Comparison of ENCODE assay signal across 14 cellular contexts in the genomic region with DNA sequence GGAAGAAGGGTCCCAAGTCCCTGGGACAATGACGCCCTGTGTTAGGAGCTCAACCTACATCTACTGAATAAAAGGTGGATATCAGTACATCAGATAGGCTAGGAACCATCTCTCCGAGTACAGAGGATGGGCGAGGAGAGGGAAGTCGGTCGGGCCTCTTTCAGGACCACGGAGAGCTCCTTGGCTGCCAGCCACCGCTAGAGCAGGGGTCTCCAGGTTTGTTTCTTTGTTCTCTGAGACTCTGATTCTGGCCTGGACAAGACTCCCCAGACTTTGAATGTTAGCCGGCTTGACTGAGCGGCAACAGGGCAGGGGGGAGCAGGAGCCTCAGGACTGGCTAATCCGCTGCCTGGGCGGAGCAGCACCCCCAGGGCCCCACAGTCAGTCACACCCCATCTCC.
DNase-seq lines count a peak whose midpoint lies in the region; ATAC-seq and TF ChIP-seq lines count a peak whose summit lies in the region.
"Had no signal": no experiment of that assay in that cellular context is flagged by ENCODE, and none has a peak within 500 bp of the region (broad histone marks: within the 10 kb centered on the region; RNA-seq: fewer than 3 reads in every experiment).

No MANE protein-coding gene starts in this region.

- no peak for TF ChIP-seq CTCF in progenitor cell of endocrine pancreas (IDR thresholded peaks at IDR 0.05; ENCODE audit: unreplicated experiment)

- intact Hi-C loops in left colon (cut with DNase I, micrococcal nuclease), result no loop called here

- ATAC-seq in activated CD8-positive, alpha-beta memory T cell treated with anti-CD3 and anti-CD28 coated beads, Interleukin-2, amount 10 ng/mL, durations not matched to agents 7 days and 5 days, result peak; percentile 32
- no peak for ATAC-seq in left colon
- ATAC-seq in GM21717 (IDR thresholded peaks at IDR 0.05; ENCODE audit: unreplicated experiment), result no peak

- H3K4me3 Mint-ChIP-seq in activated CD8-positive, alpha-beta memory T cell treated with anti-CD3 and anti-CD28 coated beads, Interleukin-2, amount 10 ng/mL, durations not matched to agents 7 days and 5 days, result no peak overlapping the region
- H3K4me3 Mint-ChIP-seq in progenitor cell of endocrine pancreas (ENCODE audit: low read depth), result no peak overlapping the region
- H3K4me3 Mint-ChIP-seq: B cell, naive B cell had no signal

- CTCF ChIA-PET in activated CD8-positive, alpha-beta memory T cell treated with anti-CD3 and anti-CD28 coated beads, Interleukin-2, amount 10 ng/mL, durations not matched to agents 7 days and 5 days (lab: Charles Lee), result interaction anchor here (1.2 kb wide), 1 partner anchor 52 kb away, joined by 3 read pairs; no protein-coding TSS in a partner anchor

- no peaks in the 10 kb centered on the region for H3K36me3 Mint-ChIP-seq in activated CD8-positive, alpha-beta memory T cell treated with anti-CD3 and anti-CD28 coated beads, Interleukin-2, amount 10 ng/mL, durations not matched to agents 7 days and 5 days
- H3K36me3 Mint-ChIP-seq in progenitor cell of endocrine pancreas (ENCODE audit: insufficient read depth), result no peaks in the 10 kb centered on the region
- H3K36me3 Mint-ChIP-seq: brain, naive B cell had no signal

- H3K9me3 Mint-ChIP-seq in activated CD8-positive, alpha-beta memory T cell treated with anti-CD3 and anti-CD28 coated beads, Interleukin-2, amount 10 ng/mL, durations not matched to agents 7 days and 5 days (ENCODE audit: low read depth), result no peaks in the 10 kb centered on the region
- no peaks in the 10 kb centered on the region for H3K9me3 Mint-ChIP-seq in progenitor cell of endocrine pancreas (ENCODE audit: low read depth)

- peak; percentile 47 for DNase-seq in activated CD8-positive, alpha-beta memory T cell treated with anti-CD3 and anti-CD28 coated beads, Interleukin-2, amount 10 ng/mL, durations not matched to agents 7 days and 5 days
- DNase-seq in activated CD8-positive, alpha-beta memory T cell treated with anti-CD3 and anti-CD28 coated beads for 24 hours, result no peak
- DNase-seq in M059J (ENCODE audit: low read depth) (peak; percentile 12), ecto neural progenitor cell (ENCODE audit: low spot score) (peak; percentile 91), progenitor cell of endocrine pancreas (ENCODE audit: low spot score, unreplicated experiment) (peak; percentile 82), left colon (no peak), EL (no peak)
- DNase-seq: activated CD4-positive, CD25-positive, alpha-beta regulatory T cell; foreskin melanocyte; naive B cell; NCI-H748 treated with DMSO at 0.1 percent for 48 hours had no signal

- peaks cover 58% of the 10 kb centered on the region for H3K27me3 Mint-ChIP-seq in activated CD8-positive, alpha-beta memory T cell treated with anti-CD3 and anti-CD28 coated beads, Interleukin-2, amount 10 ng/mL, durations not matched to agents 7 days and 5 days
- peaks cover 64% of the 10 kb centered on the region for H3K27me3 Mint-ChIP-seq in progenitor cell of endocrine pancreas

- H3K27ac Mint-ChIP-seq in activated CD8-positive, alpha-beta memory T cell treated with anti-CD3 and anti-CD28 coated beads, Interleukin-2, amount 10 ng/mL, durations not matched to agents 7 days and 5 days, result no peak overlapping the region
- no peak overlapping the region for H3K27ac Mint-ChIP-seq in progenitor cell of endocrine pancreas
- H3K27ac Mint-ChIP-seq: B cell, naive B cell had no signal

- H3K4me1 Mint-ChIP-seq in activated CD8-positive, alpha-beta memory T cell treated with anti-CD3 and anti-CD28 coated beads, Interleukin-2, amount 10 ng/mL, durations not matched to agents 7 days and 5 days, result peaks cover 3% of the 10 kb centered on the region
- no peaks in the 10 kb centered on the region for H3K4me1 Mint-ChIP-seq in progenitor cell of endocrine pancreas (ENCODE audit: low read depth)

Comparison
In these comparisons a context has a peak if more than half of its experiments do, and no peak if none do; other contexts are left out.
1. DNase-seq: peak in activated CD8-positive, alpha-beta memory T cell treated with anti-CD3 and anti-CD28 coated beads, Interleukin-2, amount 10 ng/mL, durations not matched to agents 7 days and 5 days (single experiment), M059J (single experiment), ecto neural progenitor cell (single experiment) and progenitor cell of endocrine pancreas (single experiment); none in activated CD8-positive, alpha-beta memory T cell treated with anti-CD3 and anti-CD28 coated beads for 24 hours (single experiment), left colon (0 of 2) and EL (single experiment).